ENCODE assay signal across 1 cellular context in genomic region chr10:122525788-122526187, GRCh38.
TF ChIP-seq lines count a peak whose summit lies in the region.

No MANE protein-coding gene starts in this region.

TF ChIP-seq in GM12878, 131 proteins besides CTCF, POLR2A, EP300 and RAD21 (continued from another document):
- TF ChIP-seq PRDM15 (CRISPR knock-in tag; IDR thresholded peaks at IDR 0.05) (no peak), CUX1 (IDR thresholded peaks at IDR 0.05; ENCODE audit: insufficient replicate concordance, low read depth, low read length) (no peak), NFYA (IDR thresholded peaks at IDR 0.05; ENCODE audit: borderline replicate concordance, low read depth, low read length) (no peak), ZBTB11 (CRISPR knock-in tag; IDR thresholded peaks at IDR 0.05) (no peak), NBN (IDR thresholded peaks at IDR 0.05) (no peak), MYC (IDR thresholded peaks at IDR 0.05; ENCODE audit: insufficient read depth, insufficient read length, insufficient replicate concordance, low read length, severe bottlenecking) (no peak), SKIL (IDR thresholded peaks at IDR 0.05; ENCODE audit: low read depth, poor library complexity, severe bottlenecking) (no peak)
